21 cellular contexts compared by ENCODE assay signal in genomic region chr4:94225449-94225848, GRCh38.
"Had no signal": no experiment of that assay in that cellular context is flagged by ENCODE, and none has a peak within 500 bp of the region (broad histone marks: within the 10 kb centered on the region; RNA-seq: fewer than 3 reads in every experiment).

No MANE protein-coding gene starts in this region.

- H3K4me2 ChIP-seq: hepatocyte had no signal

- H3K36me3 ChIP-seq: colonic mucosa had no signal

- ATAC-seq: foreskin keratinocyte; gastroesophageal sphincter; heart left ventricle; left cardiac atrium; left lung; left ventricle myocardium superior; lower lobe of right lung; naive thymus-derived CD4-positive, alpha-beta T cell had no signal

- H3K4me3 ChIP-seq: colonic mucosa, esophagus muscularis mucosa, gastroesophageal sphincter, heart left ventricle, hepatocyte, left lung, lower lobe of right lung had no signal

- H2AFZ ChIP-seq: hepatocyte had no signal

- H3K9me3 ChIP-seq: colonic mucosa, esophagus muscularis mucosa, gastroesophageal sphincter, heart left ventricle, left lung, lower lobe of right lung had no signal

- H3K4me1 ChIP-seq: colonic mucosa, foreskin keratinocyte, left lung, lower lobe of right lung had no signal

- DNase-seq: colonic mucosa; cortex of kidney; effector CD4-positive, alpha-beta T cell; effector memory CD4-positive, alpha-beta T cell; foreskin keratinocyte; heart left ventricle; hypothalamus; immature natural killer cell; left cardiac atrium; left lung; left ventricle myocardium superior; lower lobe of right lung; mesendoderm; midbrain; naive thymus-derived CD4-positive, alpha-beta T cell had no signal

- H3K27me3 ChIP-seq: colonic mucosa, esophagus muscularis mucosa, foreskin keratinocyte, gastroesophageal sphincter, heart left ventricle, hepatocyte, left lung had no signal

- FAIRE-seq: endothelial cell of umbilical vein, frontal cortex, keratinocyte had no signal

- H3K27ac ChIP-seq: colonic mucosa, esophagus muscularis mucosa, foreskin keratinocyte, gastroesophageal sphincter, heart left ventricle, hepatocyte, left lung, lower lobe of right lung had no signal
